Comparison of ENCODE assay signal across 1 cellular context in the genomic region with DNA sequence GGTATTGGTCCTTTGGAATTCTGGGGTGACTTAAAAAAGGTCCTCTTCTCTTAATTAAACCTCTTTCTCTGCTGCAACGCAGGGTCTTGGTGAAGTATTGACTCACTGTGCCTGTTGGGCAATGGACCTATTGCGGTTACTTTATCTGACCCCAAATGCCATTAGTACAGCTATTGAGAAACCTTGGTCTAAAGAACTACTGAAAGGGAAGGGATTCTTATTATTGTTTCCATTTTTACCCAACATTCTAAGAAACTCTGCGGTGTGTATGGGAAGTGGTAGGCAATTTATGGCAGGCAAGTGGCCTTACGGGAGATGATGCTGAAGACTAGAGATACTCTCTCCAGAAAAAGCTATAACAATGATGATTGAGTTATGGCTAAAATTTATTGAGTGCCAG.
TF ChIP-seq lines count a peak whose summit lies in the region.

No MANE protein-coding gene starts in this region.

TF ChIP-seq in K562, 482 proteins besides CTCF, POLR2A, EP300 and RAD21:
- TF ChIP-seq NCOA4 (IDR thresholded peaks at IDR 0.05; ENCODE audit: partially characterized antibody), result no peak
- no peak for TF ChIP-seq FOS (IDR thresholded peaks at IDR 0.05; ENCODE audit: extremely low read depth, insufficient read length)
- no peak for TF ChIP-seq CEBPG (CRISPR knock-in tag; IDR thresholded peaks at IDR 0.05)
- peak; percentile 51 to 81; a peak in 3 of 4 replicates for TF ChIP-seq CEBPG (tag; conservative IDR thresholded peaks at IDR 0.05 in 1 of 2, IDR thresholded peaks at IDR 0.05 in 1 of 2)
- peak; percentile 76 for TF ChIP-seq CEBPB (tag; IDR thresholded peaks at IDR 0.05)
